8 cellular contexts compared by ENCODE assay signal in genomic region chr11:119108151-119108856, GRCh38. TPM values are rescaled to one million over a fixed set of nuclear protein-coding genes. Genes with fewer than 3 reads are reported as not detected.
A peak's percentile ranks its signal among the peaks of the same experiment; 100 is the strongest.
DNase-seq lines count a peak whose midpoint lies in the region; ATAC-seq and TF ChIP-seq lines count a peak whose summit lies in the region.

No MANE protein-coding gene starts in this region.

- peaks cover 24% of the 10 kb centered on the region for H3K4me1 Mint-ChIP-seq in memory B cell

- H3K9me3 Mint-ChIP-seq in memory B cell, result no peaks in the 10 kb centered on the region

- 16 to 20% methylated on average over 1 to 7 of the region's 8 CpGs for WGBS in transverse colon (ENCODE audit: low coverage in 1 of 2), 2 donors

- in situ Hi-C loops in transverse colon (cut with MboI; ENCODE audit: low pct_ligation_motif_present in 1 of 4, low pct_unique_long_range_greater_than_20kb in 1 of 4, low sequenced_read_pairs in 3 of 4), result no loop called here

- H3K27me3 Mint-ChIP-seq in memory B cell, result no peaks in the 10 kb centered on the region

- no peaks in the 10 kb centered on the region; the same call in 1 of the 2 replicates for H3K36me3 ChIP-seq in SJSA1
- H3K36me3 ChIP-seq in transverse colon, result peaks cover 0 to 16% (median 0%) of the 10 kb centered on the region in 4 donors

- H3K27me3 ChIP-seq in SJSA1 (replicated peaks) (no peaks in the 10 kb centered on the region), transverse colon (no peaks in the 10 kb centered on the region)

- peak overlapping the region; percentile 82 for H3K4me3 Mint-ChIP-seq in memory B cell

- H3K9me3 ChIP-seq in SJSA1 (replicated peaks) (no peaks in the 10 kb centered on the region), transverse colon (no peaks in the 10 kb centered on the region)

- H3K27ac Mint-ChIP-seq in memory B cell, result peak overlapping the region; percentile 13

- DNase-seq in Daoy (ENCODE audit: low read depth), result peak; percentile 63
- peak; percentile 34 for DNase-seq in HK-2 (ENCODE audit: unreplicated experiment)
- DNase-seq in SJSA1 (ENCODE audit: low read depth in 1 of 2, low spot score in 2 of 2), result peak in 1 of 2 experiments; percentile 26
- DNase-seq in cerebellar cortex (ENCODE audit: low spot score), result peak; percentile 38
- DNase-seq in memory B cell (ENCODE audit: low spot score in 2 of 2), result no peak
- peak; percentile 64 for DNase-seq in transverse colon
- DNase-seq in DMS114 treated with DMSO at 0.1 percent for 48 hours (lab: John Stamatoyannopoulos, UW; ENCODE audit: unreplicated experiment), result no peak
- DNase-seq in NCI-H2171 treated with DMSO at 0.1 percent for 48 hours (lab: John Stamatoyannopoulos, UW), result no peak

- peaks cover 12% of the 10 kb centered on the region for H3K36me3 Mint-ChIP-seq in memory B cell

- intact Hi-C loops in transverse colon (cut with DNase I; ENCODE audit: low total_unique reads), result no loop called here

- H3K4me3 ChIP-seq in SJSA1, result peak overlapping the region; percentile 76
- H3K4me3 ChIP-seq in transverse colon, result peak overlapping the region; percentile 69 to 99 (median 98)

- TF ChIP-seq EP300 in transverse colon (IDR thresholded peaks at IDR 0.05; ENCODE audit: low read depth), result no peak

- TF ChIP-seq POLR2A in transverse colon (IDR thresholded peaks at IDR 0.05), result no peak

- peaks cover 16% of the 10 kb centered on the region for H3K4me1 ChIP-seq in SJSA1 (replicated peaks)
- peaks cover 12 to 35% (median 21%) of the 10 kb centered on the region in 4 donors for H3K4me1 ChIP-seq in transverse colon

- no peak overlapping the region for H3K27ac ChIP-seq in SJSA1
- H3K27ac ChIP-seq in transverse colon, result peak overlapping the region; percentile 86 to 93 (median 90)

- no peak for ATAC-seq in memory B cell (ENCODE audit: low read depth)

- TF ChIP-seq CTCF in transverse colon (IDR thresholded peaks at IDR 0.05), result no peak

RNA-seq across cellular contexts. Expression of gene C2CD2L, which starts 1.2 kb away (rescaled TPM):
- total RNA-seq in Daoy (2014; rRNA removed; shearing (Covaris generic)), result 1.7 and 10.6 TPM in 2 replicates
- total RNA-seq in SJSA1 (2014; rRNA removed; shearing (Covaris generic)), result 5.1 and 5.4 TPM in 2 replicates
- 10 to 100 TPM; 11.5 to 56.9 (median 32.7) TPM for total RNA-seq in transverse colon

RNA-seq across cellular contexts. Expression of gene DPAGT1, which starts 6.7 kb away (rescaled TPM):
- 32.0 and 38.3 TPM in 2 replicates for total RNA-seq in Daoy (2014; rRNA removed; shearing (Covaris generic))
- 9.7 and 17.0 TPM in 2 replicates for total RNA-seq in SJSA1 (2014; rRNA removed; shearing (Covaris generic))
- total RNA-seq in transverse colon, result 10 to 100 TPM in 3 of 4 donors, 1 to 10 TPM in 1; 4.5 to 63.9 (median 26.3) TPM

RNA-seq across cellular contexts. Expression of gene HINFP, which starts 13.1 kb away (rescaled TPM):
- 14.4 and 28.8 TPM in 2 replicates for total RNA-seq in Daoy (2014; rRNA removed; shearing (Covaris generic))
- total RNA-seq in SJSA1 (2014; rRNA removed; shearing (Covaris generic)), result 3.1 and 6.7 TPM in 2 replicates
- total RNA-seq in transverse colon, result 10 to 100 TPM; 20.7 to 63.6 (median 48.2) TPM

RNA-seq across cellular contexts. Expression of gene HMBS, which starts 23.6 kb away (rescaled TPM):
- total RNA-seq in Daoy (2014; rRNA removed; shearing (Covaris generic)), result 2.0 and 6.0 TPM in 2 replicates
- 2.1 and 6.4 TPM in 2 replicates for total RNA-seq in SJSA1 (2014; rRNA removed; shearing (Covaris generic))
- total RNA-seq in transverse colon, result 100 to 1,000 TPM in 1 of 4 donors, 10 to 100 TPM in 2, not detected in 1; 10.8 to 353 (median 21.3) TPM

RNA-seq across cellular contexts. Expression of gene ABCG4, which starts 40.5 kb away (rescaled TPM):
- total RNA-seq in Daoy (2014; rRNA removed; shearing (Covaris generic)), result not detected in 2 replicates
- total RNA-seq in SJSA1 (2014; rRNA removed; shearing (Covaris generic)), result 0.05 TPM in 1 of 2 replicates, not detected in the other
- under 1 TPM in 1 of 4 donors, not detected in 3; 0.14 TPM for total RNA-seq in transverse colon

Comparison
In these comparisons a context has a peak if more than half of its experiments do, and no peak if none do; other contexts are left out.
1. DNase-seq: peak in Daoy (single experiment), HK-2 (single experiment), cerebellar cortex (single experiment) and transverse colon (single experiment); none in memory B cell (0 of 2), DMS114 treated with DMSO at 0.1 percent for 48 hours (single experiment) and NCI-H2171 treated with DMSO at 0.1 percent for 48 hours (single experiment).